ENCODE assay signal across 22 cellular contexts in genomic region chr7:41104621-41105020, GRCh38.
"Had no signal": no experiment of that assay in that cellular context is flagged by ENCODE, and none has a peak within 500 bp of the region (broad histone marks: within the 10 kb centered on the region; RNA-seq: fewer than 3 reads in every experiment).

No MANE protein-coding gene starts in this region.

- H3K27ac ChIP-seq: body of pancreas, neural progenitor cell, spleen, thyroid gland, upper lobe of right lung had no signal

- H3K4me1 ChIP-seq: body of pancreas, neural progenitor cell, spleen, upper lobe of right lung had no signal

- H3K4me3 ChIP-seq: body of pancreas, lung, neural progenitor cell, spleen, thyroid gland, upper lobe of right lung had no signal

- DNase-seq: activated B cell treated with CpG ODN at 0.5 μM for 24 hours; activated CD4-positive, alpha-beta T cell treated with anti-CD3 and anti-CD28 coated beads for 36 hours; activated CD4-positive, alpha-beta T cell treated with anti-CD3 and anti-CD28 coated beads, Interleukin-2, amount 50 U/mL, for 48 hours; activated CD8-positive, alpha-beta memory T cell treated with anti-CD3 and anti-CD28 coated beads, Interleukin-2, amount 50 U/mL, for 48 hours; activated naive CD4-positive, alpha-beta T cell treated with anti-CD3 and anti-CD28 coated beads, Interleukin-2, amount 10 ng/mL, durations not matched to agents 7 days and 5 days; activated T-cell treated with anti-CD3 and anti-CD28 coated beads, Interleukin-2, amount 50 U/mL, for 4 hours; body of pancreas; dermis blood vessel endothelial cell; effector CD8-positive, alpha-beta T cell; foreskin fibroblast; kidney; naive thymus-derived CD4-positive, alpha-beta T cell; spleen; stimulated activated CD4-positive, alpha-beta T cell treated with anti-CD3 and anti-CD28 coated beads, Interleukin-4, amount 100 ng/mL, for 24 hours; stimulated activated naive CD8-positive, alpha-beta T cell treated with anti-CD3 and anti-CD28 coated beads, Interleukin-15, Interleukin-2, amounts not matched to agents 100 U/mL and 50 U/mL, for 24 hours; substantia nigra; SW 1271; T-helper 17 cell; thyroid gland; upper lobe of right lung had no signal

- H3K9me3 ChIP-seq: body of pancreas, thyroid gland, upper lobe of right lung had no signal

- H3K27me3 ChIP-seq: body of pancreas, neural progenitor cell, spleen, thyroid gland, upper lobe of right lung had no signal

- H3K36me3 ChIP-seq: neural progenitor cell, spleen, thyroid gland, upper lobe of right lung had no signal
